Comparison of ENCODE assay signal across 9 cellular contexts in the genomic region with DNA sequence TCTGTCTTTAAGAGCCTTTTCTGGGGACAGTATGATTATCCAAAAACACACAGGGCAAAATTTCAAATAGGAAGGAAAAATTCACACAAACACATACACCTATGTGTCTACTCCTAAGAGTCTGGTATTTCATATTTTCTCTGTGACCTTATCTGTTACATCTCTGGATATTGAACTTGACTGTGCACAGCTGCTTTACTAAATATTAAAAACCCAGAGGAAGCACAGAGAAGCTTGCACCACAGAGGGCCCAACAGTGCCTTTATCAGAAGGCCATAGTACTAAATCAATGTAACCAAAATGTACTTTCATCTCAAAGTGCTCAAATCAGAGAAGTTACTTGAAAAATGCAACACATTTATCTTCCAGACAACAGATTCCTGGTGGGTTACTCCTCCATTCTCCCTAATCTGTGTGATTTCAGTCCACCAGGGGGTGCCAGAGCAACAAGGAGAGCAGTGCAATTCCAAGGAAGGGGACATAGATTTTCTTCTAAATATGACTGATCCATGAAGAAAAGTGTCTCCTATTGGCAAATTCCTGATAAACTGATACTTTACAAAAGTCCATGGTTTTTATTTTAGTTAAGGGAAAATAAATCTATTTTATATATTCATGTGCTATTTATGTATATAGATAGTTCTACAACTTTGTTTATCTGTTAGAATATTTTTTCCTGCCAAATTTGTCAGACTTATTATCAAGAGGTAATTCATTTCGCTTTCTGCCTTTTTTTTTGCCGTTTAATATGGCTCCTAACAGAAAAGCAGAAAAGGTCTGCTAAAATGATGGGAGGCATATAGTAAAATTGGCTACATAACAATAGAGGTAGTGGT.
DNase-seq lines count a peak whose midpoint lies in the region; ATAC-seq and TF ChIP-seq lines count a peak whose summit lies in the region.
"Had no signal": no experiment of that assay in that cellular context is flagged by ENCODE, and none has a peak within 500 bp of the region (broad histone marks: within the 10 kb centered on the region; RNA-seq: fewer than 3 reads in every experiment).

No MANE protein-coding gene starts in this region.

- intact Hi-C loops in Caco-2 (cut with micrococcal nuclease; ENCODE audit: unreplicated experiment), result loop anchor here (5.0 kb wide), 1 partner anchor 153 kb away; no protein-coding TSS in a partner anchor
- intact Hi-C loops in body of pancreas (cut with DNase I), result no loop called here

- CTCF ChIA-PET in Caco-2 (lab: Charles Lee), result no interaction called here

- H3K27me3 Mint-ChIP-seq in Caco-2 (ENCODE audit: insufficient read depth, unreplicated experiment) (no peaks in the 10 kb centered on the region), T-helper 17 cell (no peaks in the 10 kb centered on the region)
- H3K27me3 Mint-ChIP-seq: T-cell had no signal

- ATAC-seq in body of pancreas (peak; percentile 65), T-helper 17 cell (no peak)
- ATAC-seq: T-cell had no signal

- no TSS peak for BruUV-seq in Caco-2 (replicated peaks; lab: Mats Ljungman, UMichigan)

- H3K4me3 ChIP-seq in Caco-2 (ENCODE audit: low read depth, low read length) (no peak overlapping the region), HFF-Myc (replicated peaks; ENCODE audit: low read depth, low read length) (no peak overlapping the region), body of pancreas (no peak overlapping the region)

- peak; percentile 68 to 76 for TF ChIP-seq CTCF in Caco-2 (IDR thresholded peaks at IDR 0.05; ENCODE audit: insufficient read depth in 1 of 2, low read depth in 1 of 2, low read length in 1 of 2, severe bottlenecking in 1 of 2, unreplicated experiment in 1 of 2)
- TF ChIP-seq CTCF in HFF-Myc (IDR thresholded peaks at IDR 0.05; ENCODE audit: low read depth, low read length, missing control alignments), result peak; percentile 84
- peak; percentile 53 to 77 (median 63) for TF ChIP-seq CTCF in body of pancreas (IDR thresholded peaks at IDR 0.05)

- 19 to 29% methylated on average over 2 of the region's 2 CpGs for WGBS in body of pancreas, 2 donors

- H3K27ac Mint-ChIP-seq in Caco-2 (ENCODE audit: unreplicated experiment) (no peak overlapping the region), T-helper 17 cell (no peak overlapping the region)
- H3K27ac Mint-ChIP-seq: T-cell had no signal

- H3K4me1 ChIP-seq in Caco-2 (no peaks in the 10 kb centered on the region), body of pancreas (no peaks in the 10 kb centered on the region)

- no peak for TF ChIP-seq POLR2A in body of pancreas (IDR thresholded peaks at IDR 0.05)

- H3K36me3 Mint-ChIP-seq in Caco-2 (ENCODE audit: insufficient read depth, unreplicated experiment) (no peaks in the 10 kb centered on the region), T-helper 17 cell (ENCODE audit: low read depth) (no peaks in the 10 kb centered on the region)
- H3K36me3 Mint-ChIP-seq: T-cell had no signal

- no peaks in the 10 kb centered on the region for H3K27me3 ChIP-seq in Caco-2 (replicated peaks; ENCODE audit: control insufficient read depth, insufficient read depth, low read length)
- no peaks in the 10 kb centered on the region for H3K27me3 ChIP-seq in body of pancreas

- H3K4me1 Mint-ChIP-seq in Caco-2 (ENCODE audit: low read depth, unreplicated experiment), result no peaks in the 10 kb centered on the region
- H3K4me1 Mint-ChIP-seq in T-helper 17 cell, result peaks cover 4% of the 10 kb centered on the region
- H3K4me1 Mint-ChIP-seq: T-cell had no signal

- POLR2A ChIA-PET in Caco-2 (lab: Charles Lee), result no interaction called here

- no peaks in the 10 kb centered on the region for H3K9me3 ChIP-seq in Caco-2
- H3K9me3 ChIP-seq in body of pancreas, result no peaks in the 10 kb centered on the region
- H3K9me3 ChIP-seq in T-helper 17 cell (ENCODE audit: control insufficient read depth, low read length, poor library complexity, severe bottlenecking), result no peaks in the 10 kb centered on the region

- no peaks in the 10 kb centered on the region for H3K9me3 Mint-ChIP-seq in Caco-2 (ENCODE audit: unreplicated experiment)

- H3K27ac ChIP-seq in body of pancreas, result no peak overlapping the region

- no peaks in the 10 kb centered on the region for H3K36me3 ChIP-seq in Caco-2 (ENCODE audit: control insufficient read depth, insufficient read depth, low read length)
- no peaks in the 10 kb centered on the region for H3K36me3 ChIP-seq in body of pancreas (replicated peaks in 1 of 2; ENCODE audit: insufficient read depth in 1 of 2, low read depth in 2 of 2)

- no peak overlapping the region for H3K4me3 Mint-ChIP-seq in Caco-2 (ENCODE audit: unreplicated experiment)
- H3K4me3 Mint-ChIP-seq in T-helper 17 cell, result no peak overlapping the region
- H3K4me3 Mint-ChIP-seq: T-cell had no signal

- peak; percentile 63 to 76 for DNase-seq in Caco-2
- DNase-seq in HFF-Myc (ENCODE audit: extremely low read depth, low read depth), result peak; percentile 57
- DNase-seq in NCI-H526 treated with DMSO at 0.1 percent for 48 hours (lab: John Stamatoyannopoulos, UW), result peak; percentile 1
- DNase-seq in body of pancreas, result peak; percentile 51 to 71 (median 64)
- peak; percentile 86 for DNase-seq in inferior parietal cortex (ENCODE audit: extremely low spot score)
- DNase-seq in stimulated activated CD4-positive, alpha-beta T cell treated with anti-CD3 and anti-CD28 coated beads, Interleukin-15, amount 100 ng/mL, for 48 hours (ENCODE audit: low read depth in 2 of 2), result peak; percentile 0 to 7
- DNase-seq in T-helper 17 cell, result no peak
- no peak for DNase-seq in T-helper 9 cell

Comparison
In these comparisons a context has a peak if more than half of its experiments do, and no peak if none do; other contexts are left out.
1. DNase-seq: peak in Caco-2 (2 of 2), HFF-Myc (single experiment), NCI-H526 treated with DMSO at 0.1 percent for 48 hours (single experiment), body of pancreas (4 of 4), inferior parietal cortex (single experiment) and stimulated activated CD4-positive, alpha-beta T cell treated with anti-CD3 and anti-CD28 coated beads, Interleukin-15, amount 100 ng/mL, for 48 hours (2 of 2); none in T-helper 17 cell (0 of 3) and T-helper 9 cell (single experiment).
2. Peak in every context shown above with its lines, with median percentiles within 50 percentile points of each other: CTCF ChIP-seq.